Comparison of ENCODE assay signal across 13 cellular contexts in genomic region chrX:48924270-48924669, GRCh38. TPM values are rescaled to one million over a fixed set of nuclear protein-coding genes. Genes with fewer than 3 reads are reported as not detected.
DNase-seq lines count a peak whose midpoint lies in the region; ATAC-seq and TF ChIP-seq lines count a peak whose summit lies in the region.
"Had no signal": no experiment of that assay in that cellular context is flagged by ENCODE, and none has a peak within 500 bp of the region (broad histone marks: within the 10 kb centered on the region; RNA-seq: fewer than 3 reads in every experiment).

No MANE protein-coding gene starts in this region.

- no peaks in the 10 kb centered on the region for H3K9me3 ChIP-seq in transverse colon
- H3K9me3 ChIP-seq: BLaER1 had no signal

- H3K27ac Mint-ChIP-seq in Calu3 (ENCODE audit: unreplicated experiment) (peak overlapping the region; percentile 39), endothelial cell (ENCODE audit: unreplicated experiment) (peak overlapping the region; percentile 42)
- peak overlapping the region; percentile 79 for H3K27ac Mint-ChIP-seq in T-helper 2 cell treated with Interferon-gamma antibody and Interleukin-4, amounts not matched to agents 5 μg/mL and 100 μg/mL, for 36 hours

- no peak overlapping the region for H3K27ac ChIP-seq in transverse colon
- H3K27ac ChIP-seq: BLaER1 had no signal

- H3K36me3 Mint-ChIP-seq in Calu3 (ENCODE audit: insufficient read depth, unreplicated experiment) = peaks cover 29% of the 10 kb centered on the region
- peaks cover 30% of the 10 kb centered on the region for H3K36me3 Mint-ChIP-seq in T-helper 2 cell treated with Interferon-gamma antibody and Interleukin-4, amounts not matched to agents 5 μg/mL and 100 μg/mL, for 36 hours (ENCODE audit: low read depth)
- peaks cover 11% of the 10 kb centered on the region for H3K36me3 Mint-ChIP-seq in endothelial cell (ENCODE audit: low read depth, unreplicated experiment)

- H3K4me1 Mint-ChIP-seq in Calu3 (ENCODE audit: low read depth, unreplicated experiment) (peaks cover 8% of the 10 kb centered on the region), endothelial cell (ENCODE audit: unreplicated experiment) (peaks cover 20% of the 10 kb centered on the region)
- H3K4me1 Mint-ChIP-seq in T-helper 2 cell treated with Interferon-gamma antibody and Interleukin-4, amounts not matched to agents 5 μg/mL and 100 μg/mL, for 36 hours (ENCODE audit: low read depth) = peaks cover 33% of the 10 kb centered on the region

- H3K4me1 ChIP-seq in transverse colon = peaks cover 0 to 4% (median 0%) of the 10 kb centered on the region in 4 donors

- H3K27me3 Mint-ChIP-seq in Calu3 (ENCODE audit: unreplicated experiment) (no peaks in the 10 kb centered on the region), endothelial cell (ENCODE audit: unreplicated experiment) (peaks cover 12% of the 10 kb centered on the region)
- no peaks in the 10 kb centered on the region for H3K27me3 Mint-ChIP-seq in T-helper 2 cell treated with Interferon-gamma antibody and Interleukin-4, amounts not matched to agents 5 μg/mL and 100 μg/mL, for 36 hours (ENCODE audit: low read depth)

- DNase-seq in Calu3 = no peak
- DNase-seq in T-helper 2 cell treated with Interferon-gamma antibody and Interleukin-4, amounts not matched to agents 5 μg/mL and 100 μg/mL, for 36 hours (ENCODE audit: low spot score) = no peak
- no peak for DNase-seq in endothelial cell (ENCODE audit: low spot score)
- no peak for DNase-seq in AG08396 (ENCODE audit: low spot score)
- DNase-seq in transverse colon = no peak
- DNase-seq: activated CD4-positive, alpha-beta T cell treated with anti-CD3 and anti-CD28 coated beads for 4 hours; mesendoderm; NCI-H2029 treated with DMSO at 0.1 percent for 48 hours; occipital lobe; stimulated activated CD4-positive, alpha-beta T cell treated with anti-CD3 and anti-CD28 coated beads, Interleukin-4, amount 100 ng/mL, for 4 hours; stimulated activated naive CD4-positive, alpha-beta T cell had no signal

- no peaks in the 10 kb centered on the region for H3K9me3 Mint-ChIP-seq in Calu3 (ENCODE audit: low read depth, unreplicated experiment)
- no peaks in the 10 kb centered on the region for H3K9me3 Mint-ChIP-seq in T-helper 2 cell treated with Interferon-gamma antibody and Interleukin-4, amounts not matched to agents 5 μg/mL and 100 μg/mL, for 36 hours
- no peaks in the 10 kb centered on the region for H3K9me3 Mint-ChIP-seq in endothelial cell (ENCODE audit: unreplicated experiment)

- 84% methylated on average over 5 of the region's 5 CpGs; no CpG with 5 or more reads in 1 of the 2 donors for WGBS in transverse colon (ENCODE audit: low coverage in 1 of 2), 2 donors

- no peaks in the 10 kb centered on the region for H3K27me3 ChIP-seq in transverse colon

- TF ChIP-seq CTCF in Calu3 (IDR thresholded peaks at IDR 0.05; ENCODE audit: unreplicated experiment) (no peak), endothelial cell (IDR thresholded peaks at IDR 0.05; ENCODE audit: unreplicated experiment) (no peak), transverse colon (IDR thresholded peaks at IDR 0.05) (no peak)

- no peak overlapping the region for H3K4me3 Mint-ChIP-seq in Calu3 (ENCODE audit: low read depth, unreplicated experiment)
- H3K4me3 Mint-ChIP-seq in T-helper 2 cell treated with Interferon-gamma antibody and Interleukin-4, amounts not matched to agents 5 μg/mL and 100 μg/mL, for 36 hours = peak overlapping the region; percentile 28
- H3K4me3 Mint-ChIP-seq in endothelial cell (ENCODE audit: unreplicated experiment) = peak overlapping the region; percentile 56

- TF ChIP-seq POLR2A in transverse colon (IDR thresholded peaks at IDR 0.05) = no peak

- ATAC-seq in HG02870 (IDR thresholded peaks at IDR 0.05; ENCODE audit: unreplicated experiment) = no peak

- CTCF ChIA-PET in Calu3 (lab: Charles Lee) = no interaction called here

- H3K4me3 ChIP-seq in transverse colon = no peak overlapping the region
- H3K4me3 ChIP-seq: BLaER1 had no signal

- TF ChIP-seq EP300 in transverse colon (IDR thresholded peaks at IDR 0.05; ENCODE audit: low read depth) = no peak

- in situ Hi-C loops in transverse colon (cut with MboI; ENCODE audit: low pct_ligation_motif_present in 1 of 4, low pct_unique_long_range_greater_than_20kb in 1 of 4, low sequenced_read_pairs in 3 of 4) = loop anchor here in 1 of 4 donors (25.0 kb wide), 1 partner anchor 287 kb away; no protein-coding TSS in a partner anchor

- BruUV-seq in Calu3 (replicated peaks; lab: Mats Ljungman, UMichigan) = no TSS peak

- intact Hi-C loops in Calu3 (cut with micrococcal nuclease; ENCODE audit: unreplicated experiment) = no loop called here
- intact Hi-C loops in transverse colon (cut with DNase I; ENCODE audit: low total_unique reads) = loop anchor here (5.0 kb wide), 1 partner anchor 1522 kb away; no protein-coding TSS in a partner anchor

- peaks cover 0 to 4% (median 0%) of the 10 kb centered on the region in 4 donors for H3K36me3 ChIP-seq in transverse colon

RNA-seq across cellular contexts. Expression of gene PIM2, which starts 5.4 kb away (rescaled TPM):
- total RNA-seq in Calu3 (2022) (12.8 and 13.9 TPM in 2 replicates), endothelial cell (ENCODE audit: unreplicated experiment) (7.0 TPM), transverse colon (10 to 100 TPM in 3 of 4 donors, not detected in 1; 11.2 to 50.7 (median 20.6) TPM)

RNA-seq across cellular contexts. Expression of gene SLC35A2, which starts 12.8 kb away (rescaled TPM):
- total RNA-seq in Calu3 (2022) = 68.1 and 81.0 TPM in 2 replicates
- 27.2 TPM for total RNA-seq in endothelial cell (ENCODE audit: unreplicated experiment)
- total RNA-seq in transverse colon = 10 to 100 TPM; 29.5 to 48.3 (median 33.8) TPM

RNA-seq across cellular contexts. Expression of gene PQBP1, which starts 26.5 kb away (rescaled TPM):
- 110 and 113 TPM in 2 replicates for total RNA-seq in Calu3 (2022)
- total RNA-seq in endothelial cell (ENCODE audit: unreplicated experiment) = 80.1 TPM
- total RNA-seq in transverse colon = 10 to 100 TPM; 21.7 to 92.3 (median 63.8) TPM

RNA-seq across cellular contexts. Expression of gene TIMM17B, which starts 26.7 kb away (rescaled TPM):
- total RNA-seq in Calu3 (2022) = 86.1 and 96.8 TPM in 2 replicates
- total RNA-seq in endothelial cell (ENCODE audit: unreplicated experiment) = 70.6 TPM
- 10 to 100 TPM; 26.7 to 61.3 (median 43.7) TPM for total RNA-seq in transverse colon

RNA-seq across cellular contexts. Expression of gene OTUD5, which starts 33.1 kb away (rescaled TPM):
- 67.8 and 73.0 TPM in 2 replicates for total RNA-seq in Calu3 (2022)
- total RNA-seq in endothelial cell (ENCODE audit: unreplicated experiment) = 48.8 TPM
- 10 to 100 TPM; 39.4 to 96.9 (median 40.6) TPM for total RNA-seq in transverse colon
